Comparison of ENCODE assay signal across 34 cellular contexts in the genomic region with DNA sequence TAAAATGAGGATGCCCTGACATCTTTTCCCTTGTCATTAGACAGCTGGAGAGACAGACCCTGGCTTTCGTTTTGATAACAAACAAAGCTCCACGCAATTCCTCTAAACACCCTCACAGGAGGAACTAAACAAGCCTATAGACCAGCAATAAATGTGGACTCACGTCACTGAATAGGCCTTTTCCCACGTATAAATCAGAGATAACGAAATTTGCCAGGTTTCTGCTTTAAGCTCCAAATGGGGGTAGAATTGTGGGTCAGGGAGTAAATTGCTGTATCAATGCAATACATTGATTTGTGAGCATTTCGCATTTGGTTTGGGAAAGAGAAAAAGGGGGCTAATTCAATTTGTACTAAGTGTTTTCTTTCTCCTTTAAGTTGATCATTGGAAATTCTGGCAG.
"Had no signal": no experiment of that assay in that cellular context is flagged by ENCODE, and none has a peak within 500 bp of the region (broad histone marks: within the 10 kb centered on the region; RNA-seq: fewer than 3 reads in every experiment).

No MANE protein-coding gene starts in this region.

- H3K4me2 ChIP-seq: PC-9 had no signal

- FAIRE-seq: RCC 7860 had no signal

- H3K4me1 ChIP-seq: SJCRH30 had no signal

- DNase-seq: Karpas-422, MM.1S, MV-4-11, NCI-H1092, NCI-H1105, NCI-H1417, NCI-H1436, NCI-H146, NCI-H1694, NCI-H187, NCI-H1930, NCI-H2029 treated with DMSO at 0.1 percent for 48 hours, NCI-H2081 treated with DMSO at 0.1 percent for 48 hours, NCI-H2107, NCI-H2171, NCI-H226, NCI-H446 treated with DMSO at 0.1 percent for 48 hours, NCI-H510A, NCI-H524, NCI-H526, NCI-H69, NCI-H748 treated with DMSO at 0.1 percent for 48 hours, NCI-H82, PC-9, SHP77, SIG-M5, SJCRH30, T-cell had no signal

- ATAC-seq: Panc1, Right ventricle myocardium inferior, SK-N-SH treated with all-trans-retinoic acid at 6 μM for 48 hours, T-cell had no signal

- H3K27ac ChIP-seq: PC-9, RWPE1, SJCRH30, SK-N-MC had no signal

- H3K4me3 ChIP-seq: PC-9, SJCRH30, SK-N-MC had no signal

- H3K27me3 ChIP-seq: SJCRH30 had no signal

- H3K36me3 ChIP-seq: SJCRH30 had no signal

- H3K9me3 ChIP-seq: SJCRH30 had no signal

- H2AFZ ChIP-seq: PC-9 had no signal
